Comparison of ENCODE assay signal across 17 cellular contexts in genomic region chr20:31839782-31840487, GRCh38. TPM values are rescaled to one million over a fixed set of nuclear protein-coding genes. Genes with fewer than 3 reads are reported as not detected.
"Had no signal": no experiment of that assay in that cellular context is flagged by ENCODE, and none has a peak within 500 bp of the region (broad histone marks: within the 10 kb centered on the region; RNA-seq: fewer than 3 reads in every experiment).

No MANE protein-coding gene starts in this region.

- DNase-seq: activated CD4-positive, alpha-beta T cell treated with anti-CD3 and anti-CD28 coated beads for 48 hours; activated CD8-positive, alpha-beta memory T cell treated with anti-CD3 and anti-CD28 coated beads for 24 hours; activated naive CD4-positive, alpha-beta T cell treated with anti-CD3 and anti-CD28 coated beads, Interleukin-2, amount 50 U/mL, for 16 hours; cerebellar nuclear complex; endodermal cell; immature natural killer cell; left colon; nucleus accumbens; stimulated activated CD4-positive, alpha-beta T cell treated with anti-CD3 and anti-CD28 coated beads, Interleukin-4, amount 100 ng/mL, for 24 hours; stomach had no signal

- H3K36me3 ChIP-seq: stomach had no signal

- H3K9me3 ChIP-seq: stomach had no signal

- H3K27ac ChIP-seq: stomach had no signal

- H3K4me3 ChIP-seq: stomach had no signal

- H3K27me3 ChIP-seq: stomach had no signal

RNA-seq across cellular contexts. Expression of gene FOXS1, which starts 5.5 kb away (rescaled TPM):
- total RNA-seq: activated T-helper 2 cell treated with anti-CD3 and anti-CD28 coated beads, Interferon-gamma antibody, Interleukin-2, Interleukin-4, amounts not matched to agents 10 μg/mL and 5 μg/mL and 100 μg/mL, durations not matched to agents 14 hours and 24 hours and 36 hours; endodermal cell; mononuclear cell; natural killer cell treated with Interleukin-12 subunit alpha and Interleukin-12 subunit beta and Interleukin-15 and Interleukin-18, amount 100 ng/mL, for 72 hours; progenitor cell of endocrine pancreas; T-helper 1 cell treated with Interleukin-12 subunit alpha and Interleukin-12 subunit beta and Interleukin-4 antibody, amounts not matched to agents 30 ng/mL and 1 ng/mL, for 36 hours; WTC11 had no signal
- polyA plus RNA-seq: immature natural killer cell had no signal

RNA-seq across cellular contexts. Expression of gene MYLK2, which starts 20.8 kb away (rescaled TPM):
- total RNA-seq: mononuclear cell had no signal
- polyA plus RNA-seq: immature natural killer cell had no signal

RNA-seq across cellular contexts. Expression of gene DUSP15, which starts 30.4 kb away (rescaled TPM):
- total RNA-seq: activated T-helper 2 cell treated with anti-CD3 and anti-CD28 coated beads, Interferon-gamma antibody, Interleukin-2, Interleukin-4, amounts not matched to agents 10 μg/mL and 5 μg/mL and 100 μg/mL, durations not matched to agents 14 hours and 24 hours and 36 hours; mononuclear cell; natural killer cell treated with Interleukin-12 subunit alpha and Interleukin-12 subunit beta and Interleukin-15 and Interleukin-18, amount 100 ng/mL, for 72 hours; T-helper 1 cell treated with Interleukin-12 subunit alpha and Interleukin-12 subunit beta and Interleukin-4 antibody, amounts not matched to agents 30 ng/mL and 1 ng/mL, for 36 hours had no signal
- polyA plus RNA-seq: immature natural killer cell had no signal

RNA-seq across cellular contexts. Expression of gene TTLL9, which starts 30.5 kb away (rescaled TPM):
- total RNA-seq: activated T-helper 2 cell treated with anti-CD3 and anti-CD28 coated beads, Interferon-gamma antibody, Interleukin-2, Interleukin-4, amounts not matched to agents 10 μg/mL and 5 μg/mL and 100 μg/mL, durations not matched to agents 14 hours and 24 hours and 36 hours; dermis microvascular lymphatic vessel endothelial cell; mononuclear cell; natural killer cell treated with Interleukin-12 subunit alpha and Interleukin-12 subunit beta and Interleukin-15 and Interleukin-18, amount 100 ng/mL, for 72 hours; T-helper 1 cell treated with Interleukin-12 subunit alpha and Interleukin-12 subunit beta and Interleukin-4 antibody, amounts not matched to agents 30 ng/mL and 1 ng/mL, for 36 hours; WTC11 had no signal
